Comparison of ENCODE assay signal across 8 cellular contexts in the genomic region with DNA sequence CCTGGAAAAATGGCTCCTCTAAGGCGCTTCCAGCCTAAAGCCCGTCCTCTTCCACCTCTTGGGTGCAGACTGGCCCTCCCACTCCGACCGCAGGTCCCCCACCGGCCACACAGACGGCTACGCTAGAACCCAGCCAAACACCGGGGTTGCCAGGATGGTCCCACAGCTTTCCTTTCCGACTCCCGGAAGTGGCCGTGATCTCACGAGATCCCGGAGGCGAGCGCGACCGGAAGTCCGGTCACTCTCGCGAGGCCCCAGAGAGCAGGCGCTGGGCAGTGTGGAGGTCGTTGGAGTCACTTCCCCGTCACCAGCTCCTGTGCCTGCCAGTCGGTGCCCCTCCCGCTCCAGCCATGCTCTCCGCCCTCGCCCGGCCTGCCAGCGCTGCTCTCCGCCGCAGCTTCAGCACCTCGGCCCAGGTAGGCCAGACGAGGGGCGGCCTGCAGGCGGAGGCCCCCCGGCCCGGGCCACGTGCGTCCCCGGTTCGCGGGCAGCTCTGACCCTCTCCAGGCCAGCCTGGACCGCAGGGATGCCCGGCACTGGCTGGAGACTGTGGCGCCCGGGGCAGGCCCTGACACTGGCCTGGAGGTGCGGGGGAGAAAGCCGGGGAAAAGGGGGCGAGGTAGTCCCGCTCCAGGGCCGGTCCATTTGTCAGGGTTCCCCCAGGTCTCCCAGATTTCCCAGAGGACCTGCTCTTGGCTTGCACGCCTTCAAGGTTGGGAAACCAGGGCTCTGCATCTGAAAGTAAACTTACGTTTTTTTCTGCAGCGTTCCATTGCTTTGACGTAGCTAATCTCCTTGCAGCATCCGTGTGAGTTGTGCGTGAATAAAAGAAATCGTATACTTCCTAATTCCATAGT. TPM values are rescaled to one million over a fixed set of nuclear protein-coding genes. Genes with fewer than 3 reads are reported as not detected.
DNase-seq lines count a peak whose midpoint lies in the region; TF ChIP-seq lines count a peak whose summit lies in the region.

A gene with protein sequence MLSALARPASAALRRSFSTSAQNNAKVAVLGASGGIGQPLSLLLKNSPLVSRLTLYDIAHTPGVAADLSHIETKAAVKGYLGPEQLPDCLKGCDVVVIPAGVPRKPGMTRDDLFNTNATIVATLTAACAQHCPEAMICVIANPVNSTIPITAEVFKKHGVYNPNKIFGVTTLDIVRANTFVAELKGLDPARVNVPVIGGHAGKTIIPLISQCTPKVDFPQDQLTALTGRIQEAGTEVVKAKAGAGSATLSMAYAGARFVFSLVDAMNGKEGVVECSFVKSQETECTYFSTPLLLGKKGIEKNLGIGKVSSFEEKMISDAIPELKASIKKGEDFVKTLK (plus strand): TSS at position 296 of the 857 bp plus-strand sequence. CDS start 55 bp downstream, at position 351.
A gene with protein sequence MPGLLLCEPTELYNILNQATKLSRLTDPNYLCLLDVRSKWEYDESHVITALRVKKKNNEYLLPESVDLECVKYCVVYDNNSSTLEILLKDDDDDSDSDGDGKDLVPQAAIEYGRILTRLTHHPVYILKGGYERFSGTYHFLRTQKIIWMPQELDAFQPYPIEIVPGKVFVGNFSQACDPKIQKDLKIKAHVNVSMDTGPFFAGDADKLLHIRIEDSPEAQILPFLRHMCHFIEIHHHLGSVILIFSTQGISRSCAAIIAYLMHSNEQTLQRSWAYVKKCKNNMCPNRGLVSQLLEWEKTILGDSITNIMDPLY (minus strand): TSS at position 190 of the 857 bp plus-strand sequence. CDS start 17,477 bp downstream, outside the sequence.

- TF ChIP-seq CTCF in GM20000 (IDR thresholded peaks at IDR 0.05; ENCODE audit: extremely low read depth, missing control alignments) = no peak

- CTCF ChIA-PET in activated CD8-positive, alpha-beta memory T cell treated with anti-CD3 and anti-CD28 coated beads for 36 hours (lab: Charles Lee) = interaction anchor here (1.1 to 1.3 kb wide), 3 partner anchors 119 to 316 kb away, joined by 3 read pairs; no protein-coding TSS in a partner anchor

- DNase-seq in COLO829 (ENCODE audit: low spot score) = peak; percentile 100
- peak; percentile 96 for DNase-seq in GM20000 (ENCODE audit: low spot score)
- peak; percentile 73 for DNase-seq in HS-5 (ENCODE audit: low read depth)
- peak; percentile 100 for DNase-seq in NOMO-1 (lab: John Stamatoyannopoulos, UW; ENCODE audit: unreplicated experiment in 2 of 2)
- DNase-seq in effector CD8-positive, alpha-beta T cell (lab: John Stamatoyannopoulos, UW) = peak; percentile 79
- DNase-seq in lung microvascular endothelial cell (ENCODE audit: low read depth in 2 of 2) = peak; percentile 97
- peak; percentile 70 to 76 (median 74) for DNase-seq in stimulated activated CD4-positive, alpha-beta T cell treated with anti-CD3 and anti-CD28 coated beads, TNF-alpha, amount 100 ng/mL, for 4 hours (ENCODE audit: low read depth in 3 of 3)

- POLR2A ChIA-PET in activated CD8-positive, alpha-beta memory T cell treated with anti-CD3 and anti-CD28 coated beads for 36 hours (lab: Charles Lee) = interaction anchor here (0.6 to 1.6 kb wide), 7 partner anchors 87 to 975 kb away, joined by 3 to 5 read pairs (median 4); a partner anchor contains a TSS

RNA-seq across cellular contexts. Expression of the first gene that starts in this region (rescaled TPM):
- 100 to 1,000 TPM; 295 to 301 TPM for total RNA-seq in activated CD8-positive, alpha-beta memory T cell treated with anti-CD3 and anti-CD28 coated beads for 36 hours
- 29.8 and 35.3 TPM in 2 replicates for total RNA-seq in lung microvascular endothelial cell

RNA-seq across cellular contexts. Expression of the second gene that starts in this region (rescaled TPM):
- total RNA-seq in activated CD8-positive, alpha-beta memory T cell treated with anti-CD3 and anti-CD28 coated beads for 36 hours = 10 to 100 TPM; 35.7 to 36.0 TPM
- total RNA-seq in lung microvascular endothelial cell = 20.7 and 33.9 TPM in 2 replicates

Comparison
In these comparisons a context has a peak if more than half of its experiments do, and no peak if none do; other contexts are left out.
1. Peak in every context shown above with its lines: DNase-seq.